In the genomic region with DNA sequence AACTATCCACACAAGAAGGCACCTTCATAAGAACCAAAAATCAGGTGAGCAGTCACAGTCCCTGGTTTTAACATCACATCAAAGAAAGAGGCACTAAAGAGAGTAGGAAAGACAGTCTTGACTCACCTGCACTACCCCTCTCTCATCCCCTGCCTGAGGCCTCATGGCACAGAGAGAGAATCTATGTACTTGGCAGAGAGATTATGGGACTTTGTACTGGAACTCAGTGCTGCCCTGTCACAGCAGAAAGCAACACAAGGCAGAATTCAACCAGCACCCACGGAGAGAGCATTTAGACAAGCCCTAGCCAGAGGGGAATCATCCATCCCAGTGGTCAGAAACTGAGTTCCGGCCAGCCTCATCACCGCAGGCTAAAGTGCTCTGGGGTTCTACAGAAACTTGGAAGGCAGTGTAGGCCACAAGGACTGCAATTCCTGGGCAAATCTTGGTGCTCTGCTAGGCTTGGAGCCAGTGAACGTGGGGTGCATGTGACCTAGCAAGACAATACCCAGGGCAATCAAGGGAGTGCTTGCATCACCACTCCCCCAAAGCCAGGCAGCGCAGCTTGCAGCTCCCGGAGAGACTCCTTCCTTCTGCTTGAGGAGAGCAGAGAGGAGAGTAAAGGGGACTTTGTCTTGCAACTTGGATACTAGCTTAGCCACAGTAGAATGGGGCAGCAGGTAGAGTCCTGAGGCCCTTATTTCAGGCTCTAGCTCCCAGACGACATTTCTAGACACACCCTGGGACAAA, we compare ENCODE assay signal across 27 cellular contexts.
"Had no signal": no experiment of that assay in that cellular context is flagged by ENCODE, and none has a peak within 500 bp of the region (broad histone marks: within the 10 kb centered on the region; RNA-seq: fewer than 3 reads in every experiment).

No MANE protein-coding gene starts in this region.

- H3K4me3 Mint-ChIP-seq: dendritic cell treated with granulocyte-macrophage colony-stimulating factor and Interleukin-4, amounts not matched to agents 40 ng/mL and 50 ng/mL, for 4 days; endodermal cell; mesothelial cell of epicardium; naive B cell; nephron; stimulated activated memory B cell treated with anti-CD40 and anti-IgM and Interleukin-4, amounts not matched to agents 10 μg/mL and 1 μg/mL and 100 μg/mL, for 72 hours had no signal

- H3K4me1 ChIP-seq: colonic mucosa, gastrocnemius medialis, psoas muscle, spleen, testis, tibial artery, upper lobe of left lung had no signal

- H3K9me3 ChIP-seq: colonic mucosa, gastrocnemius medialis, mucosa of descending colon, ovary, psoas muscle, testis, tibial artery, upper lobe of left lung had no signal

- H3K27me3 ChIP-seq: colonic mucosa, ovary, spleen, testis, upper lobe of left lung had no signal

- H3K36me3 ChIP-seq: colonic mucosa, gastrocnemius medialis, ovary, spleen, tibial artery, upper lobe of left lung had no signal

- ATAC-seq: esophagus mucosa; gastrocnemius medialis; mucosa of descending colon; psoas muscle; stimulated activated memory B cell treated with anti-CD40 and anti-IgM and Interleukin-4, amounts not matched to agents 10 μg/mL and 1 μg/mL and 100 μg/mL, for 72 hours; stimulated activated naive CD8-positive, alpha-beta T cell treated with anti-CD3 and anti-CD28 coated beads, Interleukin-15, Interleukin-2, amounts not matched to agents 100 U/mL and 50 U/mL, for 24 hours had no signal

- H3K36me3 Mint-ChIP-seq: mesothelial cell of epicardium had no signal

- H3K4me1 Mint-ChIP-seq: mesothelial cell of epicardium; naive B cell; nephron; stimulated activated memory B cell treated with anti-CD40 and anti-IgM and Interleukin-4, amounts not matched to agents 10 μg/mL and 1 μg/mL and 100 μg/mL, for 72 hours had no signal

- H3K4me3 ChIP-seq: colonic mucosa, gastrocnemius medialis, mucosa of descending colon, ovary, psoas muscle, skin epidermis, spleen, testis, tibial artery, upper lobe of left lung had no signal

- DNase-seq: colonic mucosa; effector CD8-positive, alpha-beta T cell; endodermal cell; foreskin fibroblast; gastrocnemius medialis; mesenchymal stem cell; mucosa of descending colon; naive B cell; nucleus accumbens; ovary; posterior cingulate gyrus; psoas muscle; right cardiac atrium; spleen; stimulated activated CD4-positive, alpha-beta T cell treated with anti-CD3 and anti-CD28 coated beads, Interleukin-4, amount 100 ng/mL, for 4 hours; stimulated activated naive CD8-positive, alpha-beta T cell treated with anti-CD3 and anti-CD28 coated beads, Interleukin-15, Interleukin-2, amounts not matched to agents 100 U/mL and 50 U/mL, for 24 hours; substantia nigra; testis; tibial artery; upper lobe of left lung had no signal

- H3K27ac Mint-ChIP-seq: dendritic cell treated with granulocyte-macrophage colony-stimulating factor and Interleukin-4, amounts not matched to agents 40 ng/mL and 50 ng/mL, for 4 days; endodermal cell; mesothelial cell of epicardium; nephron; stimulated activated memory B cell treated with anti-CD40 and anti-IgM and Interleukin-4, amounts not matched to agents 10 μg/mL and 1 μg/mL and 100 μg/mL, for 72 hours had no signal

- H3K9me3 Mint-ChIP-seq: dendritic cell treated with granulocyte-macrophage colony-stimulating factor and Interleukin-4, amounts not matched to agents 40 ng/mL and 50 ng/mL, for 4 days; stimulated activated memory B cell treated with anti-CD40 and anti-IgM and Interleukin-4, amounts not matched to agents 10 μg/mL and 1 μg/mL and 100 μg/mL, for 72 hours had no signal

- H3K27ac ChIP-seq: colonic mucosa, epithelial cell of prostate, gastrocnemius medialis, ovary, psoas muscle, skin epidermis, spleen, testis, tibial artery, upper lobe of left lung had no signal
